19 cellular contexts compared by ENCODE assay signal in genomic region chr9:13447551-13448422, GRCh38.
DNase-seq lines count a peak whose midpoint lies in the region; ATAC-seq lines count a peak whose summit lies in the region.
"Had no signal": no experiment of that assay in that cellular context is flagged by ENCODE, and none has a peak within 500 bp of the region (broad histone marks: within the 10 kb centered on the region; RNA-seq: fewer than 3 reads in every experiment).

No MANE protein-coding gene starts in this region.

- no peaks in the 10 kb centered on the region for H3K79me2 ChIP-seq in ACC112 (ENCODE audit: control insufficient read depth, insufficient read depth, low read length, unreplicated experiment)

- no peaks in the 10 kb centered on the region for H3K36me3 ChIP-seq in ACC112 (ENCODE audit: insufficient read depth, low read length)
- H3K36me3 ChIP-seq: gastroesophageal sphincter, neutrophil, right lobe of liver had no signal

- H2AFZ ChIP-seq in ACC112 (ENCODE audit: low read length, unreplicated experiment) = peak overlapping the region; percentile 94

- peaks cover 10% of the 10 kb centered on the region for H3K4me1 ChIP-seq in ACC112 (ENCODE audit: control insufficient read depth, insufficient read depth, low read length, unreplicated experiment)
- H3K4me1 ChIP-seq: right lobe of liver had no signal

- H3K4me3 ChIP-seq in ACC112 (ENCODE audit: low read depth, low read length) = peak overlapping the region; percentile 71
- H3K4me3 ChIP-seq: right lobe of liver had no signal

- no peaks in the 10 kb centered on the region for H3K27me3 ChIP-seq in ACC112 (ENCODE audit: insufficient read depth, low read length)
- H3K27me3 ChIP-seq: gastroesophageal sphincter, neutrophil, right lobe of liver had no signal

- DNase-seq in NCI-H2227 (lab: John Stamatoyannopoulos, UW; ENCODE audit: unreplicated experiment) (peak; percentile 8), cerebellar cortex (ENCODE audit: low spot score) (peak; percentile 16), iPS-NIHi7 (ENCODE audit: extremely low spot score) (peak; percentile 15), NCI-H1436 treated with DMSO at 0.1 percent for 48 hours (lab: John Stamatoyannopoulos, UW) (no peak)
- no peak for DNase-seq in stimulated activated CD4-positive, alpha-beta T cell treated with anti-CD3 and anti-CD28 coated beads, Interleukin-2, amount 100 ng/mL, for 24 hours
- DNase-seq: activated CD8-positive, alpha-beta T cell treated with anti-CD3 and anti-CD28 coated beads, Interleukin-2, amount 10 ng/mL, durations not matched to agents 7 days and 5 days; CD4-positive, alpha-beta memory T cell; central memory CD4-positive, alpha-beta T cell; immature natural killer cell; NCI-H187; NCI-H526 treated with DMSO at 0.1 percent for 48 hours; right lobe of liver; stimulated activated CD4-positive, alpha-beta T cell treated with anti-CD3 and anti-CD28 coated beads, Interleukin-1b, Interleukin-23, amount 100 ng/mL, for 48 hours; substantia nigra had no signal

- H3K27ac ChIP-seq in ACC112 (ENCODE audit: low read depth, low read length) = no peak overlapping the region
- H3K27ac ChIP-seq: neutrophil, right lobe of liver had no signal

- ATAC-seq in HG03139 (IDR thresholded peaks at IDR 0.05; ENCODE audit: unreplicated experiment) (no peak), HG02870 (IDR thresholded peaks at IDR 0.05; ENCODE audit: unreplicated experiment) (no peak)
- ATAC-seq: activated CD8-positive, alpha-beta T cell treated with anti-CD3 and anti-CD28 coated beads, Interleukin-2, amount 10 ng/mL, durations not matched to agents 7 days and 5 days; gastroesophageal sphincter had no signal

Comparison
In these comparisons a context has a peak if more than half of its experiments do, and no peak if none do; other contexts are left out.
1. DNase-seq: peak in NCI-H2227 (single experiment), cerebellar cortex (single experiment) and iPS-NIHi7 (single experiment); none in stimulated activated CD4-positive, alpha-beta T cell treated with anti-CD3 and anti-CD28 coated beads, Interleukin-2, amount 100 ng/mL, for 24 hours (0 of 2) and NCI-H1436 treated with DMSO at 0.1 percent for 48 hours (single experiment).